ENCODE assay signal across 13 cellular contexts in the genomic region with DNA sequence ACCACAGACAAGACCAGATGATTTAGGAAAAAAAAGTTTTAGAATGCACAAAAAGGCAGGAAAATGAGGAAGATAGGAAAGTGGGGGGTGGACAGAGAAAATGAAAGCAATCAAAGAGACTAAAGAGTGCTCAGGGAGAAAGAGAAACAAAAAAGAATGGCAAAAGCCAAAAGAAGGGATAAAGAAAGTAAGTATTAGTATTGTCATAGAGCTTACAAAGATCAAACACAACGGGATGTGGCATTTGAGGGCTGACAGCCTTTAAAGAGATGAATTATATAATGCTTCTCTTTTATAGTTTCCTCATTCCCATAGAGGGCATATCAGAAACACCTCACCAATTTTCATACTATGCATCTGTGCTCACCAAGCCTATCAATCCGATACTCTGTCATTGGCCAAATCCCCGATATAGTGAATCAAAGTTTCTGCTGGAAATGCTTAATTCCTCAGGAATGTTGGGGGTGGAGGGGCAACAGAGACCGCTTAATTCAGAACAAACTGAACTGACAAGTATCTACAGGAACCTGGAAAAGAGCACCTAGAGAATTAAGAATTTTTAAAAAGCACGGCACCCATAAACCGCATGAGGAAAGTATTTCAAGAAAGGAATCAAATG. TPM values are rescaled to one million over a fixed set of nuclear protein-coding genes. Genes with fewer than 3 reads are reported as not detected.
DNase-seq lines count a peak whose midpoint lies in the region; ATAC-seq and TF ChIP-seq lines count a peak whose summit lies in the region.
"Had no signal": no experiment of that assay in that cellular context is flagged by ENCODE, and none has a peak within 500 bp of the region (broad histone marks: within the 10 kb centered on the region; RNA-seq: fewer than 3 reads in every experiment).

No MANE protein-coding gene starts in this region.

- TF ChIP-seq POLR2A in breast epithelium (IDR thresholded peaks at IDR 0.05) (no peak), transverse colon (IDR thresholded peaks at IDR 0.05) (no peak)

- DNase-seq in MCF 10A (ENCODE audit: unreplicated experiment) (peak; percentile 1), breast epithelium (ENCODE audit: low spot score in 2 of 2) (no peak), T-helper 22 cell (ENCODE audit: low read depth) (peak; percentile 45), epithelial cell of esophagus (ENCODE audit: low read depth) (peak; percentile 85), transverse colon (no peak), right atrium auricular region (ENCODE audit: low spot score) (no peak), HCEC 1CT (no peak)
- DNase-seq: activated gamma-delta T cell, left colon, NCI-H2081, SIG-M5, stomach had no signal

- H3K36me3 ChIP-seq in breast epithelium (no peaks in the 10 kb centered on the region), transverse colon (peaks cover 0 to 14% (median 4%) of the 10 kb centered on the region in 4 donors), right atrium auricular region (peaks cover 10% of the 10 kb centered on the region)

- no peak for TF ChIP-seq EP300 in transverse colon (IDR thresholded peaks at IDR 0.05; ENCODE audit: low read depth)

- POLR2A ChIA-PET in MCF 10A (lab: Yijun Ruan, JAX): interaction anchor here (1.1 kb wide), 1 partner anchor 13 kb away, joined by 3 read pairs; no protein-coding TSS in a partner anchor

- H3K27me3 ChIP-seq in breast epithelium (no peaks in the 10 kb centered on the region), transverse colon (no peaks in the 10 kb centered on the region), right atrium auricular region (no peaks in the 10 kb centered on the region)
- H3K27me3 ChIP-seq: stomach had no signal

- CTCF ChIA-PET in MCF 10A (lab: Yijun Ruan, JAX): interaction anchor here (0.6 to 0.7 kb wide), 2 partner anchors 48 to 393 kb away, joined by 3 to 4 read pairs; no protein-coding TSS in a partner anchor

- 79 to 85% methylated on average over 5 to 6 of the region's 6 CpGs for WGBS in transverse colon (ENCODE audit: low coverage in 1 of 2), 2 donors

- H3K4me3 ChIP-seq in breast epithelium (no peak overlapping the region), epithelial cell of esophagus (ENCODE audit: low read length) (peak overlapping the region; percentile 0), transverse colon (no peak overlapping the region), right atrium auricular region (no peak overlapping the region)

- peaks cover 37% of the 10 kb centered on the region for H3K4me1 Mint-ChIP-seq in MCF 10A (ENCODE audit: insufficient read depth, unreplicated experiment)

- peak overlapping the region; percentile 24 for H3K27ac Mint-ChIP-seq in MCF 10A (ENCODE audit: low read depth, unreplicated experiment)

- ATAC-seq in HG03460 (IDR thresholded peaks at IDR 0.05; ENCODE audit: unreplicated experiment): no peak
- ATAC-seq: left colon had no signal

- no peaks in the 10 kb centered on the region for H3K27me3 Mint-ChIP-seq in MCF 10A (ENCODE audit: insufficient read depth, unreplicated experiment)

- BruUV-seq in MCF 10A (replicated peaks; lab: Mats Ljungman, UMichigan): no TSS peak

- H3K4me1 ChIP-seq in breast epithelium: no peaks in the 10 kb centered on the region
- H3K4me1 ChIP-seq in transverse colon: peaks cover 19 to 48% (median 29%) of the 10 kb centered on the region in 4 donors
- peaks cover 0 to 42% of the 10 kb centered on the region in 2 donors for H3K4me1 ChIP-seq in right atrium auricular region

- H3K9me3 ChIP-seq in breast epithelium: no peaks in the 10 kb centered on the region
- H3K9me3 ChIP-seq in transverse colon: no peaks in the 10 kb centered on the region
- H3K9me3 ChIP-seq in right atrium auricular region: no peaks in the 10 kb centered on the region
- H3K9me3 ChIP-seq: stomach had no signal

- in situ Hi-C loops in transverse colon (cut with MboI; ENCODE audit: low pct_ligation_motif_present in 1 of 4, low pct_unique_long_range_greater_than_20kb in 1 of 4, low sequenced_read_pairs in 3 of 4): loop anchor here in 2 of 4 donors (25.0 kb wide), 1 partner anchor 176 kb away; a partner anchor contains a TSS

- intact Hi-C loops in MCF 10A (cut with micrococcal nuclease): loop anchor here (5.0 kb wide), 1 partner anchor 99 kb away; no protein-coding TSS in a partner anchor
- intact Hi-C loops in breast epithelium (cut with DNase I; ENCODE audit: low total_unique reads): no loop called here
- intact Hi-C loops in transverse colon (cut with DNase I; ENCODE audit: low total_unique reads): no loop called here

- TF ChIP-seq CTCF in MCF 10A (IDR thresholded peaks at IDR 0.05; ENCODE audit: unreplicated experiment) (no peak), breast epithelium (IDR thresholded peaks at IDR 0.05) (no peak), epithelial cell of esophagus (IDR thresholded peaks at IDR 0.05; ENCODE audit: insufficient read depth, low read depth, low read length, missing control alignments) (no peak), transverse colon (IDR thresholded peaks at IDR 0.05) (no peak), right atrium auricular region (IDR thresholded peaks at IDR 0.05) (no peak)

- peak overlapping the region; percentile 75 for H3K4me3 Mint-ChIP-seq in MCF 10A (ENCODE audit: unreplicated experiment)

- H3K27ac ChIP-seq in breast epithelium (no peak overlapping the region), transverse colon (peak overlapping the region in 3 of 4 donors; percentile 26 to 40 (median 31)), right atrium auricular region (no peak overlapping the region)

- H3K36me3 Mint-ChIP-seq in MCF 10A (ENCODE audit: insufficient read depth, unreplicated experiment): peaks cover 17% of the 10 kb centered on the region

- H3K9me3 Mint-ChIP-seq in MCF 10A (ENCODE audit: unreplicated experiment): no peaks in the 10 kb centered on the region

RNA-seq across cellular contexts. Expression of a gene that starts 2.7 kb away (rescaled TPM):
- total RNA-seq in MCF 10A (2022) (40.3 and 40.9 TPM in 2 replicates), breast epithelium (10 to 100 TPM; 35.2 to 61.2 (median 38.0) TPM), transverse colon (10 to 100 TPM; 15.7 to 48.2 (median 35.7) TPM), right atrium auricular region (10 to 100 TPM; 28.0 to 31.8 TPM)

RNA-seq across cellular contexts. Expression of a gene that starts 2.8 kb away (rescaled TPM):
- total RNA-seq in MCF 10A (2022) (14.5 and 16.3 TPM in 2 replicates), breast epithelium (10 to 100 TPM in 1 of 3 donors, 1 to 10 TPM in 2; 6.6 to 10.5 (median 9.0) TPM), transverse colon (10 to 100 TPM in 1 of 4 donors, 1 to 10 TPM in 3; 1.2 to 10.2 (median 4.4) TPM), right atrium auricular region (1 to 10 TPM; 5.0 to 7.2 TPM)

RNA-seq across cellular contexts. Expression of a gene that starts 19.0 kb away (rescaled TPM):
- total RNA-seq in MCF 10A (2022) (61.5 and 73.4 TPM in 2 replicates), breast epithelium (100 to 1,000 TPM in 1 of 3 donors, 10 to 100 TPM in 2; 68.8 to 101 (median 78.2) TPM), transverse colon (10 to 100 TPM in 3 of 4 donors, 1 to 10 TPM in 1; 8.6 to 96.5 (median 73.1) TPM), right atrium auricular region (100 to 1,000 TPM; 115 to 258 TPM)

Comparison
In these comparisons a context has a peak if more than half of its experiments do, and no peak if none do; other contexts are left out.
1. DNase-seq: peak in MCF 10A (single experiment), T-helper 22 cell (single experiment) and epithelial cell of esophagus (single experiment); none in breast epithelium (0 of 2), transverse colon (single experiment), right atrium auricular region (single experiment) and HCEC 1CT (single experiment).
2. H3K27ac ChIP-seq: peak in transverse colon (3 of 4); none in breast epithelium (0 of 2) and right atrium auricular region (0 of 2).